1 cellular context compared by ENCODE assay signal in genomic region chr11:123742334-123742733, GRCh38.
TF ChIP-seq lines count a peak whose summit lies in the region.

No MANE protein-coding gene starts in this region.

TF ChIP-seq in GM23338, 12 proteins besides CTCF, POLR2A, EP300 and RAD21 (continued from another document):
- no peak for TF ChIP-seq ZNF462 (CRISPR knock-in tag; IDR thresholded peaks at IDR 0.05)
